In genomic region chr2:169395821-169396374, GRCh38 we compare ENCODE assay signal across 16 cellular contexts. TPM values are rescaled to one million over a fixed set of nuclear protein-coding genes. Genes with fewer than 3 reads are reported as not detected.
DNase-seq lines count a peak whose midpoint lies in the region; ATAC-seq, FAIRE-seq and TF ChIP-seq lines count a peak whose summit lies in the region.
"Had no signal": no experiment of that assay in that cellular context is flagged by ENCODE, and none has a peak within 500 bp of the region (broad histone marks: within the 10 kb centered on the region; RNA-seq: fewer than 3 reads in every experiment).

No MANE protein-coding gene starts in this region.

- FAIRE-seq in GM12892 (lab: Jason Lieb, UNC) = peak; percentile 48
- FAIRE-seq: GM18507 had no signal

- 0 out of 2 replicates have a peak overlapping the region, but pooled peaks have one; percentile 18 for H3K9ac ChIP-seq in HUES64 (ENCODE audit: low read depth, low read length)

- DNase-seq in GM12892 (ENCODE audit: insufficient read length) (no peak), NCI-H69 (lab: John Stamatoyannopoulos, UW) (peak; percentile 58), myocyte (ENCODE audit: low read depth) (peak; percentile 33), SK-N-DZ (ENCODE audit: low spot score) (no peak)
- DNase-seq: ACHN; CD4-positive, CD25-positive, alpha-beta regulatory T cell; DMS53; NCI-H187 treated with DMSO at 0.1 percent for 48 hours; NCI-H748 treated with DMSO at 0.1 percent for 48 hours; PC-9 had no signal

- no peaks in the 10 kb centered on the region for H3K27me3 ChIP-seq in HUES64 (ENCODE audit: insufficient read depth, low read length)

- no peak for TF ChIP-seq POLR2A in GM12892 (IDR thresholded peaks at IDR 0.05; ENCODE audit: low read depth, low read length)

- H3K4me1 ChIP-seq in HUES64 (ENCODE audit: insufficient read depth, low read length) = peaks cover 11% of the 10 kb centered on the region; the same call in 1 of the 2 replicates

- no peaks in the 10 kb centered on the region for H3K36me3 ChIP-seq in HUES64 (ENCODE audit: insufficient read depth, low read length)

- WGBS in HUES64 = 60% methylated on average over 9 of the region's 9 CpGs

- ATAC-seq in HG02884 (IDR thresholded peaks at IDR 0.05; ENCODE audit: unreplicated experiment) (no peak), HG03175 (IDR thresholded peaks at IDR 0.05; ENCODE audit: unreplicated experiment) (no peak), GM21723 (IDR thresholded peaks at IDR 0.05; ENCODE audit: unreplicated experiment) (no peak)

- no peak overlapping the region for H3K27ac ChIP-seq in HUES64 (ENCODE audit: low read depth, low read length)
- H3K27ac ChIP-seq: PC-9 had no signal

- H3K9me3 ChIP-seq in HUES64 (ENCODE audit: insufficient read depth, low read depth, low read length) = peaks cover 7% of the 10 kb centered on the region; the same call in 1 of the 2 replicates

- H3K4me3 ChIP-seq in HUES64 (ENCODE audit: low read length) = no peak overlapping the region
- H3K4me3 ChIP-seq: PC-9 had no signal

RNA-seq across cellular contexts. Expression of gene LRP2, which starts 33.6 kb away (rescaled TPM):
- polyA plus RNA-seq in GM12892 (2012; ENCODE audit: missing spikeins) = not detected
- polyA plus RNA-seq in HUES64 (2013, experiment 1 of 2) = 3.7 TPM
- polyA plus RNA-seq in HUES64 (2013, experiment 2 of 2) = 8.4 TPM
- 0.10 TPM in 1 of 2 replicates, not detected in the other for total RNA-seq in myocyte
- 0.05 TPM for polyA plus RNA-seq in myocyte (2012)
- not detected in 2 replicates for polyA plus RNA-seq in SK-N-DZ (2014; cell fraction: cytosol; rRNA removed)
- not detected in 2 replicates for polyA plus RNA-seq in SK-N-DZ (2014; cell fraction: nucleus; rRNA removed)
- total RNA-seq: CD4-positive, CD25-positive, alpha-beta regulatory T cell; PC-9 had no signal
- polyA plus RNA-seq: CD4-positive, CD25-positive, alpha-beta regulatory T cell; IgD-negative memory B cell had no signal

Comparison
In these comparisons a context has a peak if more than half of its experiments do, and no peak if none do; other contexts are left out.
1. DNase-seq: peak in NCI-H69 (single experiment) and myocyte (single experiment); none in GM12892 (single experiment) and SK-N-DZ (single experiment).